Comparison of ENCODE assay signal across 29 cellular contexts in the genomic region with DNA sequence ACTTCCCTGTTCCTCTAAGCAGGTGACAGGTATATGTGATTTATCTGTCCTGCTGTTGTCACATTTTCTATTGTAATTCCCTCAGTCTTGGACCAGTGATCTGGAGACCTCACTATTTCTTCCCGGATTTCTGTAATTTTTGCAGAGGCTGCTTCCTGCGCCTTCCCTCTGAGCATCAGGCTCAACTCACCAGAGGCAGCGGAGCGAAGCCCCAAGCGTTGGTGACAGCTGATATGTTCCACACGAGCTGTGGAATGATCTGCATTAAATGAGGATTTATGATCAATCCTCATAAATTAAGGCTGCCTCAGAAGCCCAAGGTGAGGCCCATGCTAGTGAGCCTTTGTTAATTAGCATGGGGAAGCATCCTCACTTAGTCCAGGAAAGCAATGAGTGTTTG.
"Had no signal": no experiment of that assay in that cellular context is flagged by ENCODE, and none has a peak within 500 bp of the region (broad histone marks: within the 10 kb centered on the region; RNA-seq: fewer than 3 reads in every experiment).

No MANE protein-coding gene starts in this region.

- ATAC-seq: activated CD4-positive, alpha-beta T cell treated with anti-CD3 and anti-CD28 coated beads for 36 hours; body of pancreas had no signal

- H3K27ac ChIP-seq: ascending aorta, body of pancreas, Peyer's patch, RWPE1, SJCRH30, VCaP had no signal

- H3K27ac Mint-ChIP-seq: activated CD4-positive, alpha-beta memory T cell treated with anti-CD3 and anti-CD28 coated beads, Interleukin-2, amount 10 ng/mL, durations not matched to agents 7 days and 5 days; activated CD4-positive, alpha-beta T cell treated with anti-CD3 and anti-CD28 coated beads for 36 hours; activated naive CD4-positive, alpha-beta T cell treated with anti-CD3 and anti-CD28 coated beads, Interleukin-2, amount 50 U/mL, for 24 hours; activated T-helper 1 cell treated with anti-CD3 and anti-CD28 coated beads, Interleukin-12 subunit alpha, Interleukin-12 subunit beta, Interleukin-2, Interleukin-4 antibody, amounts not matched to agents 30 ng/mL and 10 ng/mL and 1 ng/mL, durations not matched to agents 14 hours and 24 hours and 36 hours had no signal

- H3K27me3 Mint-ChIP-seq: activated naive CD4-positive, alpha-beta T cell treated with anti-CD3 and anti-CD28 coated beads, Interleukin-2, amount 50 U/mL, for 24 hours had no signal

- H3K4me3 ChIP-seq: ascending aorta, body of pancreas, Peyer's patch, SJCRH30 had no signal

- H3K9me3 ChIP-seq: ascending aorta, body of pancreas, Peyer's patch, SJCRH30, SK-N-SH had no signal

- DNase-seq: activated CD4-positive, alpha-beta T cell treated with anti-CD3 and anti-CD28 coated beads for 36 hours; activated CD4-positive, alpha-beta T cell treated with anti-CD3 and anti-CD28 coated beads, Interleukin-2, amount 50 U/mL, for 1 hour; activated CD8-positive, alpha-beta memory T cell treated with anti-CD3 and anti-CD28 coated beads, Interleukin-2, amount 50 U/mL, for 4 hours; activated effector memory CD4-positive, alpha-beta T cell treated with Interleukin-2 at 50 U/mL for 16 hours; activated naive CD4-positive, alpha-beta T cell; activated T-cell treated with anti-CD3 and anti-CD28 coated beads, Interleukin-2, amount 50 U/mL, for 1 hour; body of pancreas; Karpas-422; MM.1S; NCI-H1105; NCI-H1436; NCI-H1694 treated with DMSO at 0.1 percent for 48 hours; NCI-H2029 treated with DMSO at 0.1 percent for 48 hours; NCI-H2171; NCI-H226; NCI-H82; NK-92 treated with Interleukin-12 subunit alpha and Interleukin-12 subunit beta, amount 100 ng/mL, for 24 hours; OCI-M1; Right ventricle myocardium superior; SK-N-SH; T-helper 1 cell had no signal

- H3K9me3 Mint-ChIP-seq: activated CD4-positive, alpha-beta memory T cell treated with anti-CD3 and anti-CD28 coated beads, Interleukin-2, amount 10 ng/mL, durations not matched to agents 7 days and 5 days; activated naive CD4-positive, alpha-beta T cell treated with anti-CD3 and anti-CD28 coated beads, Interleukin-2, amount 50 U/mL, for 24 hours; activated T-helper 1 cell treated with anti-CD3 and anti-CD28 coated beads, Interleukin-12 subunit alpha, Interleukin-12 subunit beta, Interleukin-2, Interleukin-4 antibody, amounts not matched to agents 30 ng/mL and 10 ng/mL and 1 ng/mL, durations not matched to agents 14 hours and 24 hours and 36 hours had no signal

- H3K36me3 ChIP-seq: ascending aorta, Peyer's patch, SJCRH30 had no signal

- H3K36me3 Mint-ChIP-seq: activated naive CD4-positive, alpha-beta T cell treated with anti-CD3 and anti-CD28 coated beads, Interleukin-2, amount 50 U/mL, for 24 hours had no signal

- H3K27me3 ChIP-seq: ascending aorta, body of pancreas, Peyer's patch, SJCRH30 had no signal

- H3K4me3 Mint-ChIP-seq: activated CD4-positive, alpha-beta memory T cell treated with anti-CD3 and anti-CD28 coated beads, Interleukin-2, amount 10 ng/mL, durations not matched to agents 7 days and 5 days; activated CD4-positive, alpha-beta T cell treated with anti-CD3 and anti-CD28 coated beads for 36 hours; activated naive CD4-positive, alpha-beta T cell treated with anti-CD3 and anti-CD28 coated beads, Interleukin-2, amount 50 U/mL, for 24 hours; activated T-helper 1 cell treated with anti-CD3 and anti-CD28 coated beads, Interleukin-12 subunit alpha, Interleukin-12 subunit beta, Interleukin-2, Interleukin-4 antibody, amounts not matched to agents 30 ng/mL and 10 ng/mL and 1 ng/mL, durations not matched to agents 14 hours and 24 hours and 36 hours had no signal

- H3K4me1 Mint-ChIP-seq: activated CD4-positive, alpha-beta memory T cell treated with anti-CD3 and anti-CD28 coated beads, Interleukin-2, amount 10 ng/mL, durations not matched to agents 7 days and 5 days; activated CD4-positive, alpha-beta T cell treated with anti-CD3 and anti-CD28 coated beads for 36 hours; activated naive CD4-positive, alpha-beta T cell treated with anti-CD3 and anti-CD28 coated beads, Interleukin-2, amount 50 U/mL, for 24 hours had no signal

- H3K4me1 ChIP-seq: Peyer's patch had no signal
